11 cellular contexts compared by ENCODE assay signal in genomic region chr6:54697423-54697822, GRCh38.
DNase-seq lines count a peak whose midpoint lies in the region; ATAC-seq, FAIRE-seq and TF ChIP-seq lines count a peak whose summit lies in the region.
"Had no signal": no experiment of that assay in that cellular context is flagged by ENCODE, and none has a peak within 500 bp of the region (broad histone marks: within the 10 kb centered on the region; RNA-seq: fewer than 3 reads in every experiment).

No MANE protein-coding gene starts in this region.

- no peak for FAIRE-seq in RCC 7860 (lab: Jason Lieb, UNC)

- H3K27ac ChIP-seq in tibial artery = no peak overlapping the region
- H3K27ac ChIP-seq: thoracic aorta had no signal

- DNase-seq in BE2C = no peak
- peak; percentile 11 for DNase-seq in amniotic epithelial cell (ENCODE audit: low read depth)
- DNase-seq in left kidney (ENCODE audit: low read depth, low spot score) = peak; percentile 15
- DNase-seq in RCC 7860 (ENCODE audit: low spot score) = no peak
- DNase-seq in tibial artery = no peak
- DNase-seq in T1000 (lab: John Stamatoyannopoulos, UW) = no peak
- DNase-seq: activated gamma-delta T cell treated with Interleukin-2 at 50 U/mL for 16 hours, DMS53 had no signal

- H3K9me3 ChIP-seq in BE2C (no peaks in the 10 kb centered on the region), Loucy (ENCODE audit: insufficient read depth, low read depth, low read length) (no peaks in the 10 kb centered on the region), tibial artery (no peaks in the 10 kb centered on the region)
- H3K9me3 ChIP-seq: thoracic aorta had no signal

- intact Hi-C loops in tibial artery (cut with DNase I; ENCODE audit: low total_unique reads) = no loop called here

- TF ChIP-seq CTCF in BE2C (IDR thresholded peaks at IDR 0.05; ENCODE audit: low read depth, low read length) (0 out of 2 replicates have a peak, but pooled peaks have one; percentile 2), Loucy (conservative IDR thresholded peaks at IDR 0.05; ENCODE audit: low read length) (peak; percentile 40; the same call in 1 of the 2 replicates), tibial artery (IDR thresholded peaks at IDR 0.05) (no peak)

- no peaks in the 10 kb centered on the region for H4K20me1 ChIP-seq in Loucy (ENCODE audit: insufficient read depth, low read length, poor library complexity, severe bottlenecking)

- H3K4me2 ChIP-seq in Loucy (ENCODE audit: low read depth, low read length, poor library complexity, severe bottlenecking) = no peak overlapping the region

- H3K79me2 ChIP-seq in Loucy (ENCODE audit: insufficient read depth, low read length) = no peaks in the 10 kb centered on the region

- H3K9ac ChIP-seq in Loucy (ENCODE audit: low read depth, low read length, poor library complexity, severe bottlenecking) = no peak overlapping the region

- H3K27me3 ChIP-seq in BE2C (no peaks in the 10 kb centered on the region), Loucy (ENCODE audit: insufficient read depth, low read length, poor library complexity, severe bottlenecking) (no peaks in the 10 kb centered on the region), tibial artery (no peaks in the 10 kb centered on the region)

- H3K4me3 ChIP-seq in BE2C (ENCODE audit: low read depth, low read length) (no peak overlapping the region), Loucy (ENCODE audit: low read length, poor library complexity, severe bottlenecking) (no peak overlapping the region), tibial artery (no peak overlapping the region)
- H3K4me3 ChIP-seq: thoracic aorta had no signal

- no peak overlapping the region for H2AFZ ChIP-seq in Loucy (ENCODE audit: low read length)

- H3K36me3 ChIP-seq in BE2C = no peaks in the 10 kb centered on the region
- no peaks in the 10 kb centered on the region for H3K36me3 ChIP-seq in Loucy (ENCODE audit: insufficient read depth, low read length)
- no peaks in the 10 kb centered on the region for H3K36me3 ChIP-seq in tibial artery
- H3K36me3 ChIP-seq: thoracic aorta had no signal

- no peaks in the 10 kb centered on the region for H3K9me2 ChIP-seq in Loucy (replicated peaks; ENCODE audit: low read depth, low read length)

- no peak for ATAC-seq in HG02763 (IDR thresholded peaks at IDR 0.05; ENCODE audit: unreplicated experiment)

- H3K4me1 ChIP-seq in BE2C = no peaks in the 10 kb centered on the region
- no peaks in the 10 kb centered on the region for H3K4me1 ChIP-seq in Loucy (ENCODE audit: insufficient read depth, low read length, poor library complexity, severe bottlenecking)
- no peaks in the 10 kb centered on the region for H3K4me1 ChIP-seq in tibial artery

- no peaks in the 10 kb centered on the region for H3F3A ChIP-seq in Loucy (ENCODE audit: low read depth)

Comparison
In these comparisons a context has a peak if more than half of its experiments do, and no peak if none do; other contexts are left out.
1. DNase-seq: peak in amniotic epithelial cell (single experiment) and left kidney (single experiment); none in BE2C (single experiment), RCC 7860 (single experiment), tibial artery (0 of 2) and T1000 (single experiment).
2. CTCF ChIP-seq: peak in BE2C (single experiment) and Loucy (single experiment); none in tibial artery (0 of 2).